Comparison of ENCODE assay signal across 23 cellular contexts in genomic region chr6:18166314-18167007, GRCh38. TPM values are rescaled to one million over a fixed set of nuclear protein-coding genes. Genes with fewer than 3 reads are reported as not detected.
DNase-seq lines count a peak whose midpoint lies in the region; ATAC-seq and TF ChIP-seq lines count a peak whose summit lies in the region.
"Had no signal": no experiment of that assay in that cellular context is flagged by ENCODE, and none has a peak within 500 bp of the region (broad histone marks: within the 10 kb centered on the region; RNA-seq: fewer than 3 reads in every experiment).

No MANE protein-coding gene starts in this region.

- no peaks in the 10 kb centered on the region for H3K9me3 Mint-ChIP-seq in type B pancreatic cell
- H3K9me3 Mint-ChIP-seq in activated CD4-positive, alpha-beta T cell treated with anti-CD3 and anti-CD28 coated beads for 36 hours (ENCODE audit: low read depth): peaks cover 5% of the 10 kb centered on the region

- no peaks in the 10 kb centered on the region for H3K27me3 ChIP-seq in osteoblast (ENCODE audit: insufficient read depth, low read length)
- H3K27me3 ChIP-seq: colonic mucosa, gastrocnemius medialis, right atrium auricular region had no signal

- H3K36me3 ChIP-seq in osteoblast (ENCODE audit: insufficient read depth, low read length): peaks cover 27% of the 10 kb centered on the region

- TF ChIP-seq CTCF in osteoblast (IDR thresholded peaks at IDR 0.05; ENCODE audit: extremely low read depth, low read depth, low read length): no peak
- TF ChIP-seq CTCF in type B pancreatic cell (conservative IDR thresholded peaks at IDR 0.05): no peak

- no peak overlapping the region for H3K4me3 Mint-ChIP-seq in type B pancreatic cell
- H3K4me3 Mint-ChIP-seq in activated CD4-positive, alpha-beta T cell treated with anti-CD3 and anti-CD28 coated beads for 36 hours: no peak overlapping the region
- H3K4me3 Mint-ChIP-seq: activated naive CD8-positive, alpha-beta T cell treated with anti-CD3 and anti-CD28 coated beads, Interleukin-2, amount 10 ng/mL, durations not matched to agents 7 days and 5 days; brain had no signal

- no peaks in the 10 kb centered on the region for H3K9me3 ChIP-seq in osteoblast (ENCODE audit: low read depth, low read length)
- H3K9me3 ChIP-seq: colonic mucosa, gastrocnemius medialis had no signal

- ATAC-seq in HG02759 (IDR thresholded peaks at IDR 0.05; ENCODE audit: unreplicated experiment): no peak
- no peak for ATAC-seq in activated CD4-positive, alpha-beta T cell treated with anti-CD3 and anti-CD28 coated beads for 36 hours
- ATAC-seq: gastrocnemius medialis, Right ventricle myocardium inferior had no signal

- no peak overlapping the region for H3K4me3 ChIP-seq in osteoblast (ENCODE audit: insufficient read depth, low read length)
- H3K4me3 ChIP-seq: colonic mucosa, gastrocnemius medialis, right atrium auricular region had no signal

- peaks cover 11% of the 10 kb centered on the region for H3K4me1 ChIP-seq in osteoblast (ENCODE audit: insufficient read depth, low read length)
- H3K4me1 ChIP-seq: colonic mucosa, right atrium auricular region had no signal

- H2AFZ ChIP-seq in osteoblast (ENCODE audit: low read length): no peak overlapping the region

- H3K27me3 Mint-ChIP-seq in type B pancreatic cell: no peaks in the 10 kb centered on the region
- no peaks in the 10 kb centered on the region for H3K27me3 Mint-ChIP-seq in activated CD4-positive, alpha-beta T cell treated with anti-CD3 and anti-CD28 coated beads for 36 hours
- H3K27me3 Mint-ChIP-seq: activated naive CD8-positive, alpha-beta T cell treated with anti-CD3 and anti-CD28 coated beads, Interleukin-2, amount 10 ng/mL, durations not matched to agents 7 days and 5 days; brain had no signal

- H3K36me3 Mint-ChIP-seq in type B pancreatic cell: peaks cover 29% of the 10 kb centered on the region
- peaks cover 42% of the 10 kb centered on the region for H3K36me3 Mint-ChIP-seq in activated CD4-positive, alpha-beta T cell treated with anti-CD3 and anti-CD28 coated beads for 36 hours (ENCODE audit: low read depth)

- peak overlapping the region; percentile 14 for H3K4me2 ChIP-seq in osteoblast (ENCODE audit: insufficient read depth, low read length)
- H3K4me2 ChIP-seq: KMS-11 had no signal

- no peaks in the 10 kb centered on the region for H4K20me1 ChIP-seq in osteoblast (ENCODE audit: insufficient read depth, low read length)

- DNase-seq in CD1c-positive myeloid dendritic cell (ENCODE audit: extremely low spot score) (peak; percentile 48), NOMO-1 (lab: John Stamatoyannopoulos, UW; ENCODE audit: unreplicated experiment in 2 of 2) (peak; percentile 23 to 33), fibroblast of gingiva (ENCODE audit: low read depth) (peak; percentile 66), osteoblast (ENCODE audit: insufficient read length, low spot score, missing footprints) (peak; percentile 84), type B pancreatic cell (ENCODE audit: extremely low spot score, unreplicated experiment) (no peak)
- no peak for DNase-seq in stimulated activated CD8-positive, alpha-beta memory T cell treated with anti-CD3 and anti-CD28 coated beads, Interleukin-4, amount 100 ng/mL, for 48 hours
- no peak for DNase-seq in activated CD4-positive, alpha-beta T cell treated with anti-CD3 and anti-CD28 coated beads for 36 hours
- DNase-seq: activated CD4-positive, alpha-beta T cell treated with anti-CD3 and anti-CD28 coated beads for 4 hours; activated naive CD8-positive, alpha-beta T cell treated with anti-CD3 and anti-CD28 coated beads, Interleukin-2, amount 10 ng/mL, durations not matched to agents 7 days and 5 days; colonic mucosa; DMS53; gastrocnemius medialis; kidney; NCI-H1105; NCI-H2107; NCI-H524; SW 1271 had no signal

- no peaks in the 10 kb centered on the region for H3K4me1 Mint-ChIP-seq in type B pancreatic cell (ENCODE audit: unreplicated experiment)
- no peaks in the 10 kb centered on the region for H3K4me1 Mint-ChIP-seq in activated CD4-positive, alpha-beta T cell treated with anti-CD3 and anti-CD28 coated beads for 36 hours

- intact Hi-C loops in activated CD4-positive, alpha-beta T cell treated with anti-CD3 and anti-CD28 coated beads for 36 hours (cut with DNase I, micrococcal nuclease): no loop called here

- no peaks in the 10 kb centered on the region for H3K79me2 ChIP-seq in osteoblast (ENCODE audit: insufficient read depth, low read length)

- POLR2A ChIA-PET in activated CD4-positive, alpha-beta T cell treated with anti-CD3 and anti-CD28 coated beads for 36 hours (lab: Charles Lee): no interaction called here

- CTCF ChIA-PET in activated CD4-positive, alpha-beta T cell treated with anti-CD3 and anti-CD28 coated beads for 36 hours (lab: Charles Lee): interaction anchor here (0.6 kb wide), 1 partner anchor 231 kb away, joined by 4 read pairs; no protein-coding TSS in a partner anchor

- no peak overlapping the region for H3K27ac Mint-ChIP-seq in type B pancreatic cell
- no peak overlapping the region for H3K27ac Mint-ChIP-seq in activated CD4-positive, alpha-beta T cell treated with anti-CD3 and anti-CD28 coated beads for 36 hours
- H3K27ac Mint-ChIP-seq: activated naive CD8-positive, alpha-beta T cell treated with anti-CD3 and anti-CD28 coated beads, Interleukin-2, amount 10 ng/mL, durations not matched to agents 7 days and 5 days; activated T-helper 2 cell treated with anti-CD3 and anti-CD28 coated beads, Interferon-gamma antibody, Interleukin-2, Interleukin-4, amounts not matched to agents 10 μg/mL and 5 μg/mL and 100 μg/mL, durations not matched to agents 14 hours and 24 hours and 36 hours; brain had no signal

- peak overlapping the region; percentile 61 for H3K27ac ChIP-seq in osteoblast (ENCODE audit: low read depth, low read length)
- H3K27ac ChIP-seq: colonic mucosa, gastrocnemius medialis, KMS-11, right atrium auricular region had no signal

RNA-seq across cellular contexts. Expression of gene KDM1B, which starts 11.2 kb away (rescaled TPM):
- total RNA-seq in osteoblast: 17.7 and 18.6 TPM in 2 replicates
- 20.7 and 22.4 TPM in 2 replicates for total RNA-seq in type B pancreatic cell (ENCODE audit: low replicate concordance)
- 10 to 100 TPM; 13.4 to 13.9 TPM for total RNA-seq in activated CD4-positive, alpha-beta T cell treated with anti-CD3 and anti-CD28 coated beads for 36 hours

RNA-seq across cellular contexts. Expression of gene TPMT, which starts 11.6 kb away (rescaled TPM):
- total RNA-seq in osteoblast: 11.9 and 13.0 TPM in 2 replicates
- total RNA-seq in type B pancreatic cell (ENCODE audit: low replicate concordance): 12.8 and 19.2 TPM in 2 replicates
- 1 to 10 TPM; 4.9 to 5.3 TPM for total RNA-seq in activated CD4-positive, alpha-beta T cell treated with anti-CD3 and anti-CD28 coated beads for 36 hours

RNA-seq across cellular contexts. Expression of gene NHLRC1, which starts 44.0 kb away (rescaled TPM):
- total RNA-seq in osteoblast: 2.4 and 2.9 TPM in 2 replicates
- total RNA-seq in type B pancreatic cell (ENCODE audit: low replicate concordance): 1.1 and 3.5 TPM in 2 replicates
- total RNA-seq in activated CD4-positive, alpha-beta T cell treated with anti-CD3 and anti-CD28 coated beads for 36 hours: under 1 TPM; 0.11 to 0.16 TPM

Comparison
In these comparisons a context has a peak if more than half of its experiments do, and no peak if none do; other contexts are left out.
1. DNase-seq: peak in CD1c-positive myeloid dendritic cell (single experiment), NOMO-1 (2 of 2), fibroblast of gingiva (single experiment) and osteoblast (single experiment); none in type B pancreatic cell (single experiment), stimulated activated CD8-positive, alpha-beta memory T cell treated with anti-CD3 and anti-CD28 coated beads, Interleukin-4, amount 100 ng/mL, for 48 hours (single experiment) and activated CD4-positive, alpha-beta T cell treated with anti-CD3 and anti-CD28 coated beads for 36 hours (single experiment).